14 cellular contexts compared by ENCODE assay signal in genomic region chr6:92587521-92587920, GRCh38.
A peak's percentile ranks its signal among the peaks of the same experiment; 100 is the strongest.
DNase-seq lines count a peak whose midpoint lies in the region; TF ChIP-seq lines count a peak whose summit lies in the region.
"Had no signal": no experiment of that assay in that cellular context is flagged by ENCODE, and none has a peak within 500 bp of the region (broad histone marks: within the 10 kb centered on the region; RNA-seq: fewer than 3 reads in every experiment).

No MANE protein-coding gene starts in this region.

- no peak overlapping the region for H3K4me3 ChIP-seq in epithelial cell of esophagus (ENCODE audit: low read length)
- H3K4me3 ChIP-seq: BLaER1 treated with 17β-estradiol and CSF1 and Interleukin-3, amounts not matched to agents 10 nM and 100 nM; HAP-1 had no signal

- peak overlapping the region; percentile 5; the same call in 1 of the 2 replicates for H3K27ac ChIP-seq in VCaP

- no peak for TF ChIP-seq CTCF in VCaP (conservative IDR thresholded peaks at IDR 0.05)
- no peak for TF ChIP-seq CTCF in epithelial cell of esophagus (IDR thresholded peaks at IDR 0.05; ENCODE audit: insufficient read depth, low read depth, low read length, missing control alignments)

- DNase-seq in DMS53 (lab: John Stamatoyannopoulos, UW) (peak; percentile 4), DMS53 treated with DMSO at 0.1 percent for 48 hours (lab: John Stamatoyannopoulos, UW; ENCODE audit: unreplicated experiment) (no peak), epithelial cell of esophagus (ENCODE audit: low read depth) (peak; percentile 37), pons (ENCODE audit: low spot score) (no peak), C1 segment of cervical spinal cord (lab: John Stamatoyannopoulos, UW) (no peak), germinal center (ENCODE audit: low spot score) (no peak)
- no peak for DNase-seq in activated naive CD4-positive, alpha-beta T cell treated with anti-CD3 and anti-CD28 coated beads, Interleukin-2, amount 50 U/mL, for 16 hours
- DNase-seq: 8988T; CD4-positive, alpha-beta T cell; DMS153; GF-D8 had no signal

Comparison
In these comparisons a context has a peak if more than half of its experiments do, and no peak if none do; other contexts are left out.
1. DNase-seq: peak in DMS53 (single experiment) and epithelial cell of esophagus (single experiment); none in DMS53 treated with DMSO at 0.1 percent for 48 hours (single experiment), pons (single experiment), C1 segment of cervical spinal cord (0 of 14), activated naive CD4-positive, alpha-beta T cell treated with anti-CD3 and anti-CD28 coated beads, Interleukin-2, amount 50 U/mL, for 16 hours (single experiment) and germinal center (single experiment).